1 cellular context compared by ENCODE assay signal in the genomic region with DNA sequence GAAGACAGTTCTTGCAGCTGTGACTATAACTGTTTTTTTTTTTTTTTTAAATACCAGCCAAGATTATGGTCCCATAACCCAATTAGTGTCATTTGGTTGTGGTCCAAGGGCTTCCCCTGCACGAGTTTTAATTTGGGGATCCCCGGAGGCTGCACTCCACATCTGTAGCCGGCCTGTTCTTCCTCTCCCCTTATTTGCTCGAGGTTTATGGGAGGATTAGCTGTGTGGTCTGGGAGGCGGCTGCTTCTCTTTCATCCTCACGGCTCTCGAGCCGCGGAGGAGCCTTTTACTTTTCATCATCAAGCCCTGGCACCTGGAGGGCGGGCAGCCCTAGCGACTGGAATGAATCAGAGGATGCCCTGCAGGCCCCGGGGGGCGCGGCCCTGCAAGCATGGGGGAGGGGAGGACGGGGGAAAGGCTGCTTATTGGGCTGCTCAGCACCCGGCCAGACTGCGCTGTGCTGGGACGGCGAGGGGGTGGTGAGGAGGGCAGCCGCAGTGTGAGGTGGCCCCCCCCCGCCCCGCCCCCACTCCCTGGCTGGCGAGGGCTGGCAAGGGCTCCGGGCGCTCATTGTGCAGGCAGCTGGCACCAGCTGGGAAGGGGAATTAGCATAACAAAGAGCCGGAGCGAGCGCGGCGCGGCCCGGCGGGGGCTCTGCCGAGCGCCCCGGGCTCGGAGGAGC.
TF ChIP-seq lines count a peak whose summit lies in the region.

No MANE protein-coding gene starts in this region.

TF ChIP-seq in SK-N-SH, 30 proteins besides CTCF, POLR2A, EP300 and RAD21 (continued from another document):
- TF ChIP-seq, protein P1, sequence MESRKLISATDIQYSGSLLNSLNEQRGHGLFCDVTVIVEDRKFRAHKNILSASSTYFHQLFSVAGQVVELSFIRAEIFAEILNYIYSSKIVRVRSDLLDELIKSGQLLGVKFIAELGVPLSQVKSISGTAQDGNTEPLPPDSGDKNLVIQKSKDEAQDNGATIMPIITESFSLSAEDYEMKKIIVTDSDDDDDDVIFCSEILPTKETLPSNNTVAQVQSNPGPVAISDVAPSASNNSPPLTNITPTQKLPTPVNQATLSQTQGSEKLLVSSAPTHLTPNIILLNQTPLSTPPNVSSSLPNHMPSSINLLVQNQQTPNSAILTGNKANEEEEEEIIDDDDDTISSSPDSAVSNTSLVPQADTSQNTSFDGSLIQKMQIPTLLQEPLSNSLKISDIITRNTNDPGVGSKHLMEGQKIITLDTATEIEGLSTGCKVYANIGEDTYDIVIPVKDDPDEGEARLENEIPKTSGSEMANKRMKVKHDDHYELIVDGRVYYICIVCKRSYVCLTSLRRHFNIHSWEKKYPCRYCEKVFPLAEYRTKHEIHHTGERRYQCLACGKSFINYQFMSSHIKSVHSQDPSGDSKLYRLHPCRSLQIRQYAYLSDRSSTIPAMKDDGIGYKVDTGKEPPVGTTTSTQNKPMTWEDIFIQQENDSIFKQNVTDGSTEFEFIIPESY (IDR thresholded peaks at IDR 0.05; ENCODE audit: borderline replicate concordance, low read depth) = no peak
- peak; percentile 88 for TF ChIP-seq TCF12 (IDR thresholded peaks at IDR 0.05)
- peak; percentile 32; the same call in 1 of the 2 replicates for TF ChIP-seq JUND (IDR thresholded peaks at IDR 0.05)
- TF ChIP-seq CHD2 (IDR thresholded peaks at IDR 0.05; ENCODE audit: low read length, partially characterized antibody) = peak; percentile 78
- TF ChIP-seq RCOR1 (IDR thresholded peaks at IDR 0.05; ENCODE audit: low read length) = peak; percentile 45; the same call in 1 of the 2 replicates
- TF ChIP-seq GATA2 (CRISPR knock-in tag; IDR thresholded peaks at IDR 0.05) = no peak; the same call in 1 of the 2 replicates
- no peak for TF ChIP-seq NRF1 (IDR thresholded peaks at IDR 0.05; ENCODE audit: low read depth, low read length)
- TF ChIP-seq MEF2A (IDR thresholded peaks at IDR 0.05; ENCODE audit: borderline replicate concordance, low read depth) = no peak
- TF ChIP-seq, protein P2, sequence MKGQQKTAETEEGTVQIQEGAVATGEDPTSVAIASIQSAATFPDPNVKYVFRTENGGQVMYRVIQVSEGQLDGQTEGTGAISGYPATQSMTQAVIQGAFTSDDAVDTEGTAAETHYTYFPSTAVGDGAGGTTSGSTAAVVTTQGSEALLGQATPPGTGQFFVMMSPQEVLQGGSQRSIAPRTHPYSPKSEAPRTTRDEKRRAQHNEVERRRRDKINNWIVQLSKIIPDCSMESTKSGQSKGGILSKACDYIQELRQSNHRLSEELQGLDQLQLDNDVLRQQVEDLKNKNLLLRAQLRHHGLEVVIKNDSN (IDR thresholded peaks at IDR 0.05; ENCODE audit: borderline replicate concordance, low read depth) = no peak
- 0 out of 2 replicates have a peak, but pooled peaks have one; percentile 12 for TF ChIP-seq SIN3A (IDR thresholded peaks at IDR 0.05; ENCODE audit: borderline replicate concordance, low read depth, low read length)
- TF ChIP-seq, protein P3, sequence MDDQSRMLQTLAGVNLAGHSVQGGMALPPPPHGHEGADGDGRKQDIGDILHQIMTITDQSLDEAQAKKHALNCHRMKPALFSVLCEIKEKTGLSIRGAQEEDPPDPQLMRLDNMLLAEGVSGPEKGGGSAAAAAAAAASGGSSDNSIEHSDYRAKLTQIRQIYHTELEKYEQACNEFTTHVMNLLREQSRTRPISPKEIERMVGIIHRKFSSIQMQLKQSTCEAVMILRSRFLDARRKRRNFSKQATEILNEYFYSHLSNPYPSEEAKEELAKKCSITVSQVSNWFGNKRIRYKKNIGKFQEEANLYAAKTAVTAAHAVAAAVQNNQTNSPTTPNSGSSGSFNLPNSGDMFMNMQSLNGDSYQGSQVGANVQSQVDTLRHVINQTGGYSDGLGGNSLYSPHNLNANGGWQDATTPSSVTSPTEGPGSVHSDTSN (IDR thresholded peaks at IDR 0.05) = peak; percentile 47
- TF ChIP-seq SMC3 (IDR thresholded peaks at IDR 0.05; ENCODE audit: low read depth, low read length) = no peak
- TF ChIP-seq, protein P4, sequence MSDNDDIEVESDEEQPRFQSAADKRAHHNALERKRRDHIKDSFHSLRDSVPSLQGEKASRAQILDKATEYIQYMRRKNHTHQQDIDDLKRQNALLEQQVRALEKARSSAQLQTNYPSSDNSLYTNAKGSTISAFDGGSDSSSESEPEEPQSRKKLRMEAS (IDR thresholded peaks at IDR 0.05; ENCODE audit: low read depth) = peak; percentile 28; the same call in 1 of the 2 replicates
- TF ChIP-seq NFIC (IDR thresholded peaks at IDR 0.05; ENCODE audit: borderline replicate concordance) = peak; percentile 60; the same call in 1 of the 2 replicates
- TF ChIP-seq YY1 (IDR thresholded peaks at IDR 0.05; ENCODE audit: low read depth) = no peak
